8 cellular contexts compared by ENCODE assay signal in the genomic region with DNA sequence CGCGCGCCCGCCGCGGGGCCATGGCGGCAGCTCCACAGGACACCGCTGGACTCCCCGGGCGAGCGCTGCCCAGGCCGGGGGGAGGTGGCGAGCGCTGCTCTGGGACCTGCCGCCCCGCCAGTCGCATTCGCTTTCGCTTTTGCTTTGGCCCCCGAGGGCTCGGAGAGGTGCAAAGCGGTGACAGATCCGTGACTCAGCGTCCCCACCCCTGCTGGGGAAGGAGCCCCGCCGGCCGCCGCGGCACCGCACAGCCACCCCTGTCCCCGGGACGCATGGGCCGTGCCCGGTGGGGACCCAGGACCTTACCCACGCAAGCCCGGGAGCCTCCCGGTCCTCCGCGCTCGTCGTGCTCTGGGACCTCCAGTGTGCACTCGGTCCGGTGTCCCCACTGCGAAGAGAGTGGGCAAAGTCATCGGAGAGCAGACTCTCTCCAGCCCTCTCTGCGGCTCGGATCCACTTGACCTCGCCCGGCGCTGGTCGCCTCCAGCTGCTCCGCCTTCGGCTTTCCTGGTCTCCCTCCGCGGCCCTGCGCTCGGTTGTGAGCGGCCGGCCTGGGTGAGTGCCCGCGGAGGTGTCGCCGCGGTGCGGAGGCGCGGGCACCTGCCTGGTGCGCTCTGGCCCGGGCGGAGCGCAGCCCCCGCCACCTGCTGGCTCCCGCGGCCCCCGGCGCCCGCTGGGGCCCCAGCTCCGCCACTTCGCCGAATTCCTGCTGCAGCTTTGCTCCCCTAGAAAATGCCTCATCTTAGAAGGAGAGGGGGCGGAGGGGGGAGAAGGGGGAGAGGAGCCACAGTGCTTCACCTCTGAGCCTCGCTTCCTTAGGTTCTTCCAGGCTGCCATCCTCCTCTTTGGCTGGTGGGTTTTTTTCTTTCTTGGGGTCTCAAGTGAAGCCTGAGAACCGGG. TPM values are rescaled to one million over a fixed set of nuclear protein-coding genes. Genes with fewer than 3 reads are reported as not detected.
DNase-seq lines count a peak whose midpoint lies in the region; ATAC-seq lines count a peak whose summit lies in the region.

TSS of gene IL15RA (minus strand) at position 73 of the 900 bp plus-strand sequence. CDS start at position 22, 51 bp downstream.

- DNase-seq in DMS79 treated with DMSO at 0.1 percent for 48 hours (lab: John Stamatoyannopoulos, UW), result peak; percentile 2
- DNase-seq in DMS79 (lab: John Stamatoyannopoulos, UW), result no peak
- peak; percentile 4 for DNase-seq in NCI-H2171 (lab: John Stamatoyannopoulos, UW)
- DNase-seq in activated CD4-positive, alpha-beta memory T cell treated with anti-CD3 and anti-CD28 coated beads, Interleukin-2, amount 10 ng/mL, durations not matched to agents 7 days and 5 days, result peak; percentile 91
- peak; percentile 79 for DNase-seq in effector CD4-positive, alpha-beta T cell
- DNase-seq in mesendoderm, result peak; percentile 73
- peak; percentile 82 to 83 for DNase-seq in stimulated activated CD8-positive, alpha-beta memory T cell treated with anti-CD3 and anti-CD28 coated beads, Interleukin-15, amount 100 ng/mL, for 4 hours (ENCODE audit: low read depth in 2 of 2)

- H3K36me3 Mint-ChIP-seq in activated CD4-positive, alpha-beta memory T cell treated with anti-CD3 and anti-CD28 coated beads, Interleukin-2, amount 10 ng/mL, durations not matched to agents 7 days and 5 days (ENCODE audit: low read depth), result peaks cover 12% of the 10 kb centered on the region

- peaks cover 29% of the 10 kb centered on the region for H3K4me1 Mint-ChIP-seq in activated CD4-positive, alpha-beta memory T cell treated with anti-CD3 and anti-CD28 coated beads, Interleukin-2, amount 10 ng/mL, durations not matched to agents 7 days and 5 days

- peak within 1 kb of the TSS; percentile 48 for H3K4ac ChIP-seq in mesendoderm (ENCODE audit: low read depth, low read length)

- no peak within 1 kb of the TSS for H3K27ac ChIP-seq in mesendoderm (ENCODE audit: low read depth, low read length)

- POLR2A ChIA-PET in activated CD4-positive, alpha-beta memory T cell treated with anti-CD3 and anti-CD28 coated beads, Interleukin-2, amount 10 ng/mL, durations not matched to agents 7 days and 5 days (lab: Charles Lee), result interaction anchor here (0.7 to 4.0 kb wide), 23 partner anchors 11 to 1940 kb away, joined by 3 to 31 read pairs (median 4); partner anchors contain the start of genes ANKRD16, FBH1, GDI2 and IL2RA

- H3K4me2 ChIP-seq in mesendoderm (ENCODE audit: low read length), result peak within 1 kb of the TSS; percentile 77

- no peak within 1 kb of the TSS for H4K5ac ChIP-seq in mesendoderm (ENCODE audit: low read length)

- no peaks in the 10 kb centered on the region for H3K79me1 ChIP-seq in mesendoderm (ENCODE audit: low read length)

- no peaks in the 10 kb centered on the region for H3K36me3 ChIP-seq in mesendoderm (ENCODE audit: control insufficient read depth, insufficient read depth, low read length)

- peak within 1 kb of the TSS; percentile 67 for H3K56ac ChIP-seq in mesendoderm (ENCODE audit: low read length)

- H3K23ac ChIP-seq in mesendoderm (ENCODE audit: low read length), result peak within 1 kb of the TSS; percentile 89

- no peaks in the 10 kb centered on the region for H3K27me3 Mint-ChIP-seq in activated CD4-positive, alpha-beta memory T cell treated with anti-CD3 and anti-CD28 coated beads, Interleukin-2, amount 10 ng/mL, durations not matched to agents 7 days and 5 days

- H3K79me2 ChIP-seq in mesendoderm (ENCODE audit: control insufficient read depth, insufficient read depth, low read length), result no peaks in the 10 kb centered on the region

- peak within 1 kb of the TSS; percentile 34 for H3K18ac ChIP-seq in mesendoderm (ENCODE audit: low read length)

- no peak within 1 kb of the TSS for H4K8ac ChIP-seq in mesendoderm (ENCODE audit: low read depth, low read length)

- CTCF ChIA-PET in activated CD4-positive, alpha-beta memory T cell treated with anti-CD3 and anti-CD28 coated beads, Interleukin-2, amount 10 ng/mL, durations not matched to agents 7 days and 5 days (lab: Charles Lee), result interaction anchor here (0.7 to 3.4 kb wide), 8 partner anchors 10 to 191 kb away, joined by 3 to 15 read pairs (median 4); partner anchors contain the start of genes ANKRD16 and FBH1

- peak within 1 kb of the TSS; percentile 28 for H3K4me3 ChIP-seq in mesendoderm (ENCODE audit: low read length)

- peak within 1 kb of the TSS; percentile 56 for H3K9ac ChIP-seq in mesendoderm (ENCODE audit: low read length)

- H3K9me3 Mint-ChIP-seq in activated CD4-positive, alpha-beta memory T cell treated with anti-CD3 and anti-CD28 coated beads, Interleukin-2, amount 10 ng/mL, durations not matched to agents 7 days and 5 days, result no peaks in the 10 kb centered on the region

- peaks cover 3% of the 10 kb centered on the region for H3K27me3 ChIP-seq in mesendoderm (ENCODE audit: insufficient read depth, low read length, poor library complexity)

- whole genome bisulfite sequencing in mesendoderm (ENCODE audit: extremely low coverage, insufficient coverage, low lambda C conversion rate), result no CpG with 5 or more reads among the region's 83 CpGs

- no peaks in the 10 kb centered on the region for H3K4me1 ChIP-seq in mesendoderm (ENCODE audit: control insufficient read depth, low read depth, low read length)

- H3K27ac Mint-ChIP-seq in activated CD4-positive, alpha-beta memory T cell treated with anti-CD3 and anti-CD28 coated beads, Interleukin-2, amount 10 ng/mL, durations not matched to agents 7 days and 5 days, result peak within 1 kb of the TSS; percentile 95

- H2BK120ac ChIP-seq in mesendoderm (ENCODE audit: low read depth, low read length), result no peak within 1 kb of the TSS

- H3K4me3 Mint-ChIP-seq in activated CD4-positive, alpha-beta memory T cell treated with anti-CD3 and anti-CD28 coated beads, Interleukin-2, amount 10 ng/mL, durations not matched to agents 7 days and 5 days, result peak within 1 kb of the TSS; percentile 91

- H2BK5ac ChIP-seq in mesendoderm (ENCODE audit: low read length), result no peak within 1 kb of the TSS

- H2AK5ac ChIP-seq in mesendoderm (ENCODE audit: low read length), result no peak within 1 kb of the TSS

- H2BK15ac ChIP-seq in mesendoderm (replicated peaks; ENCODE audit: low read depth), result no peak within 1 kb of the TSS

- ATAC-seq in HG02678 (IDR thresholded peaks at IDR 0.05; ENCODE audit: unreplicated experiment), result peak; percentile 59

RNA-seq across cellular contexts. Expression of gene IL15RA, which starts in this region (rescaled TPM):
- total RNA-seq in activated CD4-positive, alpha-beta memory T cell treated with anti-CD3 and anti-CD28 coated beads, Interleukin-2, amount 10 ng/mL, durations not matched to agents 7 days and 5 days, result 10 to 100 TPM; 22.1 to 24.5 TPM
- polyA plus RNA-seq in mesendoderm (2013, experiment 1 of 2), result 2.3 TPM
- polyA plus RNA-seq in mesendoderm (2013, experiment 2 of 2), result 2.0 TPM
